26 cellular contexts compared by ENCODE assay signal in genomic region chr2:98818164-98818563, GRCh38.
"Had no signal": no experiment of that assay in that cellular context is flagged by ENCODE, and none has a peak within 500 bp of the region (broad histone marks: within the 10 kb centered on the region; RNA-seq: fewer than 3 reads in every experiment).

No MANE protein-coding gene starts in this region.

- H2AFZ ChIP-seq: neural progenitor cell had no signal

- H3K27ac ChIP-seq: foreskin keratinocyte, neural progenitor cell, testis, transverse colon, uterus, WERI-Rb-1 had no signal

- H3K9me3 ChIP-seq: heart right ventricle, testis, transverse colon, uterus had no signal

- H3K36me3 ChIP-seq: heart right ventricle, neural progenitor cell, transverse colon, uterus, WERI-Rb-1 had no signal

- H3K9ac ChIP-seq: neural progenitor cell had no signal

- H3K4me1 ChIP-seq: foreskin keratinocyte, neural progenitor cell had no signal

- H3K27me3 ChIP-seq: testis, uterus had no signal

- ATAC-seq: activated CD4-positive, CD25-positive, alpha-beta regulatory T cell treated with anti-CD3 and anti-CD28 coated beads, Interleukin-2, amount 50 U/mL, for 24 hours; esophagus mucosa; foreskin keratinocyte; heart right ventricle; natural killer cell; right cardiac atrium; stimulated activated naive CD8-positive, alpha-beta T cell treated with anti-CD3 and anti-CD28 coated beads, Interleukin-15, Interleukin-2, amounts not matched to agents 100 U/mL and 50 U/mL, for 24 hours had no signal

- H3K4me2 ChIP-seq: neural progenitor cell had no signal

- H3K4me3 ChIP-seq: neural progenitor cell, testis, transverse colon, uterus had no signal

- DNase-seq: activated CD4-positive, alpha-beta T cell treated with anti-CD3 and anti-CD28 coated beads for 48 hours; activated CD4-positive, alpha-beta T cell treated with anti-CD3 and anti-CD28 coated beads, Interleukin-2, amount 50 U/mL, for 48 hours; activated CD8-positive, alpha-beta memory T cell treated with anti-CD3 and anti-CD28 coated beads, Interleukin-2, amount 50 U/mL, for 4 hours; activated gamma-delta T cell treated with Interleukin-2 at 50 U/mL for 16 hours; activated naive CD4-positive, alpha-beta T cell treated with anti-CD3 and anti-CD28 coated beads, Interleukin-2, amount 50 U/mL, for 16 hours; activated T-cell treated with anti-CD3 and anti-CD28 coated beads, Interleukin-2, amount 50 U/mL, for 1 hour; amygdala; caudate nucleus; cortex of kidney; endodermal cell; foreskin keratinocyte; heart right ventricle; mesenchymal stem cell; natural killer cell; occipital lobe; right cardiac atrium; stimulated activated CD4-positive, alpha-beta T cell treated with anti-CD3 and anti-CD28 coated beads, Interleukin-2, amount 100 ng/mL, for 48 hours; stimulated activated naive CD8-positive, alpha-beta T cell treated with anti-CD3 and anti-CD28 coated beads, Interleukin-15, Interleukin-2, amounts not matched to agents 100 U/mL and 50 U/mL, for 24 hours; T-helper 9 cell; testis; transverse colon; uterus; WERI-Rb-1 had no signal
